17 cellular contexts compared by ENCODE assay signal in the genomic region with DNA sequence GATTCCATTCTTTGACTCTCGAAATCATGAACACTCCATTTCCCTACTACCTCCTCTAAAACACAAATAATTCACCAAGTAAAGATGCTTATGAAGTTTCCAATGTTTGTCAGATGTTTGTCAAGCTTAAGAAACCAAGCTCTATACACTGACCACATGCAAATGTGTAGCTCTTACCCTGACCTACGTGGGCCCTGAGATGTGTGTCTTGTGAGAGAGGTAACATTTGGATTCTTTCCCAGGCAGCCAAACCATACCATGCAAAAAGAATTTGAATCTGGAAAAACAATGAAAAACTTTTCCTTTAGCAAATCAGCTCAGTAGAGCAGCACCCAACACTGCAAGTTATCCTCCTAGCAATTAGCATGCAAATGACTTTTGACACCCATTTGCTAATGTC.
"Had no signal": no experiment of that assay in that cellular context is flagged by ENCODE, and none has a peak within 500 bp of the region (broad histone marks: within the 10 kb centered on the region; RNA-seq: fewer than 3 reads in every experiment).

No MANE protein-coding gene starts in this region.

- H3K4me3 ChIP-seq: dorsolateral prefrontal cortex, psoas muscle, spleen, tibial artery had no signal

- H3K9me3 ChIP-seq: psoas muscle, spleen, tibial artery had no signal

- H3K36me3 ChIP-seq: spleen, tibial artery had no signal

- H3K4me1 ChIP-seq: psoas muscle, spleen, tibial artery had no signal

- H3K27ac ChIP-seq: dorsolateral prefrontal cortex, psoas muscle, spleen, tibial artery had no signal

- DNase-seq: cortex of kidney; dorsolateral prefrontal cortex; effector CD8-positive, alpha-beta T cell; foreskin fibroblast; kidney glomerular epithelial cell; naive thymus-derived CD4-positive, alpha-beta T cell; nephron progenitor cell; psoas muscle; retina; spleen; stimulated activated CD4-positive, alpha-beta T cell treated with anti-CD3 and anti-CD28 coated beads, Interleukin-15, amount 100 ng/mL, for 24 hours; stimulated activated CD4-positive, alpha-beta T cell treated with anti-CD3 and anti-CD28 coated beads, Interleukin-1b, Interleukin-23, amount 100 ng/mL, for 48 hours; stimulated activated CD4-positive, alpha-beta T cell treated with anti-CD3 and anti-CD28 coated beads, Interleukin-4, amount 100 ng/mL, for 24 hours; tibial artery had no signal

- H3K27me3 ChIP-seq: tibial artery had no signal

- ATAC-seq: esophagus mucosa; naive thymus-derived CD4-positive, alpha-beta T cell; psoas muscle; sciatic nerve; stimulated activated memory B cell treated with anti-CD40 and anti-IgM and Interleukin-4, amounts not matched to agents 10 μg/mL and 1 μg/mL and 100 μg/mL, for 72 hours had no signal
